ENCODE assay signal across 24 cellular contexts in the genomic region with DNA sequence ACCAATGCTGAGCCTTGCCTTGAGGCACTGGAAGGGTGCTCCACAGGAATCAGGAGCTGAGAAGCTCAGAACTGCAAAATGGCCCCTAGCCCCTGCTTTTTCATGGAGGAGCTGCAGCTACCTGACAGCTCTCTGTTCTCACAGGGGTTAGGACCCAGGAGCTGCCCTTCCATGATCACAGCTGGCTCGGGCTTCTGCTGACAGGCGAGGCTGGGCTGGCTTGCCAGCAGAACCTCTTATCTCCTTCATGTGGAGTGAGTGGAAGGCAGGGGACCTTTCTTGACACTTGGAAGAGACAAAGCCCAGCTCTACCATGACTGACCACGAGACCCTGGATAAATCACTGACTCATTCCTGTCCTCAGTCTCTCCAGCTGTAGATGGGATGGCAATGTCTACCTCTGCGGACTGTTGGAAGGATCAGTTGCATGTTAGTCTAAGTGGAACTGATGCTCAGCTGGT.
A peak's percentile ranks its signal among the peaks of the same experiment; 100 is the strongest.
DNase-seq lines count a peak whose midpoint lies in the region; ATAC-seq and TF ChIP-seq lines count a peak whose summit lies in the region.
"Had no signal": no experiment of that assay in that cellular context is flagged by ENCODE, and none has a peak within 500 bp of the region (broad histone marks: within the 10 kb centered on the region; RNA-seq: fewer than 3 reads in every experiment).

No MANE protein-coding gene starts in this region.

- H4K8ac ChIP-seq in H9 (replicated peaks; ENCODE audit: insufficient read length, low read depth, low read length), result no peak overlapping the region

- H2AK5ac ChIP-seq in H9 (ENCODE audit: insufficient read length, low read length), result no peak overlapping the region

- peaks cover 10 to 23% of the 10 kb centered on the region in 2 experiments; a peak in 2 of 4 replicates for H3K4me1 Mint-ChIP-seq in H9
- H3K4me1 Mint-ChIP-seq: IgD-negative memory B cell, memory B cell had no signal

- no peak for TF ChIP-seq CTCF in H9 (conservative IDR thresholded peaks at IDR 0.05)
- no peak for TF ChIP-seq CTCF in right atrium auricular region (IDR thresholded peaks at IDR 0.05)
- TF ChIP-seq CTCF in thyroid gland (IDR thresholded peaks at IDR 0.05), result no peak

- intact Hi-C loops in posterior vena cava (cut with DNase I) (loop anchor here in 1 of 2 donors (10.0 kb wide), 1 partner anchor 199 kb away; no protein-coding TSS in a partner anchor), thyroid gland (cut with DNase I) (no loop called here)

- no peak overlapping the region for H3K56ac ChIP-seq in H9 (ENCODE audit: insufficient read length, low read depth, low read length)

- no peak overlapping the region for H3T11ph ChIP-seq in H9 (ENCODE audit: low read length)

- no peak for TF ChIP-seq POLR2A in thyroid gland (IDR thresholded peaks at IDR 0.05)

- H3K23ac ChIP-seq in H9 (ENCODE audit: insufficient read length, low read depth, low read length), result no peak overlapping the region

- no peaks in the 10 kb centered on the region for H3K27me3 ChIP-seq in H9 (ENCODE audit: insufficient read depth, low read length)
- H3K27me3 ChIP-seq in right atrium auricular region, result no peaks in the 10 kb centered on the region
- H3K27me3 ChIP-seq in thyroid gland, result no peaks in the 10 kb centered on the region
- H3K27me3 ChIP-seq: BLaER1, body of pancreas, tibial nerve had no signal

- peaks cover 3% of the 10 kb centered on the region for H3K27me3 Mint-ChIP-seq in H9 (ENCODE audit: low read depth)
- H3K27me3 Mint-ChIP-seq: activated CD4-positive, alpha-beta memory T cell treated with anti-CD3 and anti-CD28 coated beads for 36 hours; IgD-negative memory B cell; stimulated activated naive CD8-positive, alpha-beta T cell treated with anti-CD3 and anti-CD28 coated beads, Interleukin-15, Interleukin-2, amounts not matched to agents 100 ng/mL and 50 ng/mL, for 24 hours had no signal

- H4K20me1 ChIP-seq in H9 (ENCODE audit: control insufficient read depth, insufficient read depth, insufficient read length), result no peaks in the 10 kb centered on the region
- H4K20me1 ChIP-seq: BLaER1 had no signal

- no peak overlapping the region for H2BK20ac ChIP-seq in H9 (ENCODE audit: low read depth, low read length, poor library complexity, severe bottlenecking)

- H3K36me3 Mint-ChIP-seq in H9 (ENCODE audit: insufficient read depth in 1 of 3, low read depth in 3 of 3), result peaks cover 10 to 13% (median 11%) of the 10 kb centered on the region in 3 experiments
- H3K36me3 Mint-ChIP-seq: activated CD4-positive, alpha-beta memory T cell treated with anti-CD3 and anti-CD28 coated beads for 36 hours; IgD-negative memory B cell; memory B cell had no signal

- H3K18ac ChIP-seq in H9 (ENCODE audit: insufficient read length, low read depth, low read length), result no peak overlapping the region

- no peaks in the 10 kb centered on the region for H3K79me1 ChIP-seq in H9 (ENCODE audit: insufficient read depth, low read depth, low read length, poor library complexity, severe bottlenecking)

- H2BK120ac ChIP-seq in H9 (ENCODE audit: low read depth, low read length, poor library complexity, severe bottlenecking), result no peak overlapping the region

- H3K4me3 Mint-ChIP-seq in H9, result no peak overlapping the region
- H3K4me3 Mint-ChIP-seq: activated CD4-positive, alpha-beta memory T cell treated with anti-CD3 and anti-CD28 coated beads for 36 hours; IgD-negative memory B cell; memory B cell; stimulated activated naive CD8-positive, alpha-beta T cell treated with anti-CD3 and anti-CD28 coated beads, Interleukin-15, Interleukin-2, amounts not matched to agents 100 ng/mL and 50 ng/mL, for 24 hours had no signal

- no CpG with 5 or more reads among the region's 4 CpGs for WGBS in H9 (ENCODE audit: extremely low coverage, insufficient read length, low lambda C conversion rate)
- WGBS in thyroid gland, 2 donors, result 78 to 80% methylated on average over 3 to 4 of the region's 4 CpGs

- no peak overlapping the region for H2AFZ ChIP-seq in H9 (ENCODE audit: low read length)

- H3K4me3 ChIP-seq in right atrium auricular region (no peak overlapping the region), thyroid gland (replicated peaks in 1 of 3) (no peak overlapping the region)
- H3K4me3 ChIP-seq: BLaER1, body of pancreas, tibial nerve had no signal

- no peak overlapping the region for H3K9ac ChIP-seq in H9 (ENCODE audit: extremely low read depth, insufficient read length, low read length)
- H3K9ac ChIP-seq: BLaER1 had no signal

- H2BK5ac ChIP-seq in H9 (ENCODE audit: insufficient read length, low read length), result no peak overlapping the region

- H3K27ac ChIP-seq in H9 (ENCODE audit: insufficient read length, low read depth, low read length) (no peak overlapping the region), right atrium auricular region (peak overlapping the region in 1 of 2 donors; percentile 15), thyroid gland (no peak overlapping the region)
- H3K27ac ChIP-seq: BLaER1, body of pancreas, tibial nerve had no signal

- no peaks in the 10 kb centered on the region for H3K79me2 ChIP-seq in H9 (ENCODE audit: insufficient read depth, low read length)

- H3K4me2 ChIP-seq in H9 (ENCODE audit: insufficient read depth, insufficient read length, low read length), result no peak overlapping the region
- H3K4me2 ChIP-seq: BLaER1 had no signal

- no peak for ATAC-seq in HG03175 (IDR thresholded peaks at IDR 0.05; ENCODE audit: unreplicated experiment)
- ATAC-seq: body of pancreas had no signal

- H3K14ac ChIP-seq in H9 (ENCODE audit: insufficient read depth, low read length), result peak overlapping the region; percentile 72; the same call in 1 of the 2 replicates

- peaks cover 15% of the 10 kb centered on the region in 2 experiments for H3K9me3 Mint-ChIP-seq in H9
- H3K9me3 Mint-ChIP-seq: IgD-negative memory B cell; stimulated activated naive CD8-positive, alpha-beta T cell treated with anti-CD3 and anti-CD28 coated beads, Interleukin-15, Interleukin-2, amounts not matched to agents 100 ng/mL and 50 ng/mL, for 24 hours had no signal

- DNase-seq in H9 (no peak), right atrium auricular region (ENCODE audit: low spot score) (peak; percentile 53), posterior vena cava (ENCODE audit: low spot score) (peak; percentile 73), retina (no peak), thyroid gland (no peak)
- peak; percentile 42 for DNase-seq in activated CD8-positive, alpha-beta memory T cell treated with anti-CD3 and anti-CD28 coated beads, Interleukin-2, amount 50 U/mL, for 48 hours
- DNase-seq: activated CD4-positive, alpha-beta memory T cell treated with anti-CD3 and anti-CD28 coated beads for 36 hours; activated CD4-positive, CD25-positive, alpha-beta regulatory T cell treated with anti-CD3 and anti-CD28 coated beads, Interleukin-2, amount 50 U/mL, for 72 hours; activated gamma-delta T cell; activated T-cell treated with anti-CD3 and anti-CD28 coated beads for 4 hours; body of pancreas; DMS53; effector CD4-positive, alpha-beta T cell; kidney; NCI-H1092 treated with DMSO at 0.1 percent for 48 hours; NCI-H526; nucleus accumbens; T-helper 1 cell had no signal

- no peak overlapping the region for H3K27ac Mint-ChIP-seq in H9
- H3K27ac Mint-ChIP-seq: activated CD4-positive, alpha-beta memory T cell treated with anti-CD3 and anti-CD28 coated beads for 36 hours; IgD-negative memory B cell; memory B cell; stimulated activated naive CD8-positive, alpha-beta T cell treated with anti-CD3 and anti-CD28 coated beads, Interleukin-15, Interleukin-2, amounts not matched to agents 100 ng/mL and 50 ng/mL, for 24 hours had no signal

- no peaks in the 10 kb centered on the region for H3K36me3 ChIP-seq in right atrium auricular region
- no peaks in the 10 kb centered on the region for H3K36me3 ChIP-seq in thyroid gland
- H3K36me3 ChIP-seq: BLaER1, tibial nerve had no signal

- H3K9me3 ChIP-seq in H9 (ENCODE audit: control insufficient read depth, low read depth, low read length), result no peaks in the 10 kb centered on the region
- H3K9me3 ChIP-seq in right atrium auricular region, result no peaks in the 10 kb centered on the region
- no peaks in the 10 kb centered on the region for H3K9me3 ChIP-seq in thyroid gland
- H3K9me3 ChIP-seq: body of pancreas had no signal

- no peak overlapping the region for H3K4ac ChIP-seq in H9 (ENCODE audit: low read depth, low read length)

- no peaks in the 10 kb centered on the region for H3K23me2 ChIP-seq in H9 (ENCODE audit: insufficient read length, low read depth, low read length, poor library complexity, severe bottlenecking)

- no peak overlapping the region for H2BK15ac ChIP-seq in H9 (ENCODE audit: low read depth, low read length)

- H4K91ac ChIP-seq in H9 (ENCODE audit: insufficient read length, low read depth, low read length), result no peak overlapping the region

- H4K5ac ChIP-seq in H9 (ENCODE audit: insufficient read length, low read depth, low read length), result no peak overlapping the region

- H3K4me1 ChIP-seq in H9 (ENCODE audit: insufficient read depth, low read length), result no peaks in the 10 kb centered on the region
- peaks cover 0 to 32% of the 10 kb centered on the region in 2 donors for H3K4me1 ChIP-seq in right atrium auricular region
- H3K4me1 ChIP-seq in thyroid gland, result no peaks in the 10 kb centered on the region
- H3K4me1 ChIP-seq: BLaER1, body of pancreas, tibial nerve had no signal

- no peak overlapping the region for H2BK12ac ChIP-seq in H9 (ENCODE audit: insufficient read length, low read depth, low read length)

Comparison
In these comparisons a context has a peak if more than half of its experiments do, and no peak if none do; other contexts are left out.
1. DNase-seq: peak in activated CD8-positive, alpha-beta memory T cell treated with anti-CD3 and anti-CD28 coated beads, Interleukin-2, amount 50 U/mL, for 48 hours (single experiment), right atrium auricular region (single experiment) and posterior vena cava (single experiment); none in H9 (single experiment), retina (single experiment) and thyroid gland (0 of 2).